Comparison of ENCODE assay signal across 7 cellular contexts in genomic region chr12:51923506-51924365, GRCh38.
A peak's percentile ranks its signal among the peaks of the same experiment; 100 is the strongest.
DNase-seq lines count a peak whose midpoint lies in the region; ATAC-seq, FAIRE-seq and TF ChIP-seq lines count a peak whose summit lies in the region.

No MANE protein-coding gene starts in this region.

- H3K36me3 Mint-ChIP-seq in memory B cell = no peaks in the 10 kb centered on the region

- DNase-seq in HL-60 (ENCODE audit: low read depth in 1 of 2, low spot score in 1 of 2) = peak in 1 of 2 experiments; percentile 22
- DNase-seq in activated CD4-positive, alpha-beta T cell treated with anti-CD3 and anti-CD28 coated beads for 1 hour = peak; percentile 36
- DNase-seq in choroid plexus epithelial cell (ENCODE audit: low read depth) = no peak
- DNase-seq in memory B cell (ENCODE audit: low spot score in 2 of 2) = peak; percentile 38 to 47
- DNase-seq in stimulated activated CD8-positive, alpha-beta memory T cell treated with anti-CD3 and anti-CD28 coated beads, Interleukin-2, amount 100 ng/mL, for 1 hour (ENCODE audit: low read depth in 2 of 2) = peak; percentile 23 to 29
- no peak for DNase-seq in H54 (ENCODE audit: insufficient read length, low spot score)

- H3K4me3 ChIP-seq in HL-60 (replicated peaks; ENCODE audit: insufficient read depth, low read length) (no peak overlapping the region), choroid plexus epithelial cell (ENCODE audit: low read depth, low read length) (peak overlapping the region; percentile 22)

- H3K27ac ChIP-seq in HL-60 (replicated peaks) = no peak overlapping the region

- H3K4me3 Mint-ChIP-seq in memory B cell = peak overlapping the region; percentile 76

- no peak for TF ChIP-seq POLR2A in H54 (IDR thresholded peaks at IDR 0.05; ENCODE audit: low read depth, low read length)

- H3K4me1 Mint-ChIP-seq in memory B cell = peaks cover 24% of the 10 kb centered on the region

- no peaks in the 10 kb centered on the region for H3K27me3 ChIP-seq in HL-60 (ENCODE audit: insufficient read depth, poor library complexity, severe bottlenecking)

- H3K27me3 Mint-ChIP-seq in memory B cell = no peaks in the 10 kb centered on the region

- ATAC-seq in memory B cell (ENCODE audit: low read depth) (peak; percentile 71), GM21717 (IDR thresholded peaks at IDR 0.05; ENCODE audit: unreplicated experiment) (no peak)

- no peak for FAIRE-seq in H54 (lab: Jason Lieb, UNC)

- no peaks in the 10 kb centered on the region for H3K9me3 Mint-ChIP-seq in memory B cell

- peak overlapping the region; percentile 36 for H3K27ac Mint-ChIP-seq in memory B cell

- TF ChIP-seq CTCF in HL-60 (IDR thresholded peaks at IDR 0.05; ENCODE audit: insufficient read depth, low read length) (peak; percentile 45), choroid plexus epithelial cell (conservative IDR thresholded peaks at IDR 0.05; ENCODE audit: low read depth, low read length) (peak; percentile 80)

Comparison
In these comparisons a context has a peak if more than half of its experiments do, and no peak if none do; other contexts are left out.
1. DNase-seq: peak in activated CD4-positive, alpha-beta T cell treated with anti-CD3 and anti-CD28 coated beads for 1 hour (single experiment), memory B cell (2 of 2) and stimulated activated CD8-positive, alpha-beta memory T cell treated with anti-CD3 and anti-CD28 coated beads, Interleukin-2, amount 100 ng/mL, for 1 hour (2 of 2); none in choroid plexus epithelial cell (single experiment) and H54 (single experiment).